Comparison of ENCODE assay signal across 8 cellular contexts in the genomic region with DNA sequence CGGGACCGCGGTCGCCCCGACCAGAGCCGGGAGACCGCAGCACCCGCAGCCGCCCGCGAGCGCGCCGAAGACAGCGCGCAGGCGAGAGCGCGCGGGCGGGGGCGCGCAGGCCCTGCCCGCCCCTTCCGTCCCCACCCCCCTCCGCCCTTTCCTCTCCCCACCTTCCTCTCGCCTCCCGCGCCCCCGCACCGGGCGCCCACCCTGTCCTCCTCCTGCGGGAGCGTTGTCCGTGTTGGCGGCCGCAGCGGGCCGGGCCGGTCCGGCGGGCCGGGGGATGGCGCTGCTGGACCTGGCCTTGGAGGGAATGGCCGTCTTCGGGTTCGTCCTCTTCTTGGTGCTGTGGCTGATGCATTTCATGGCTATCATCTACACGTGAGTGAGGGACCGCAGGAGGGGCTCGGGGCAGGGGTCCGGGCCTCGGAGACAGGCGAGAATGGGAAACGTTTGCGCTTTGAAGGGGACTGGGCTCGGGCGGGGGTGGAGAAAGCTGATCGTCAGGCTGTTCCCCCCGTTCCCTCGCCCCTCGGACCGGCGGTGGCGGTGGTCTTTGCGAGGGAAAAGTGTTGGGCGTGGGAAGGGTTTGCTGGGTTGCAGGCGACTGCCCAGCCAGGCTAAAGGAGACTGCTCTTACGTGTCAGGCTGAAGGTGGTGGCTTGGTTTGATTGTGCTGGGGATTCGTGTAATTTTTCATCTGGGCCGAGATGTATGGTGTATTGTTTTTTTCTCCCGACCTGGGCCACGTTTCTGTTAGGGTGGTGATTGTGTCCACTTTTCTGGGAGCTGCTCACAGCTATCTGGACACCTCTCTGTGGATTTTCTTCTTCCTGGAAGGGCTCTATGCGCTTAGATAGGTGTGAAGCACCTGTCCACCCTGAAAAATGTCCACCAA. TPM values are rescaled to one million over a fixed set of nuclear protein-coding genes. Genes with fewer than 3 reads are reported as not detected.
DNase-seq lines count a peak whose midpoint lies in the region; ATAC-seq, FAIRE-seq and TF ChIP-seq lines count a peak whose summit lies in the region.

No MANE protein-coding gene starts in this region.

- no peak; the same call in 1 of the 2 replicates for TF ChIP-seq POLR2A in GM12878 (IDR thresholded peaks at IDR 0.05; ENCODE audit: low read depth, low read length)

- H3K4me1 ChIP-seq in GM12878 (ENCODE audit: control insufficient read depth, insufficient read depth, low read length), result peaks cover under 1% of the 10 kb centered on the region; the same call in 1 of the 2 replicates
- peaks cover 15% of the 10 kb centered on the region for H3K4me1 ChIP-seq in iPS-18a (ENCODE audit: control insufficient read depth, low read depth, low read length)

- H3K27me3 ChIP-seq in GM12878 (replicated peaks in 1 of 2; ENCODE audit: control insufficient read depth in 2 of 2, insufficient read depth in 2 of 2, low read length in 1 of 2) (no peaks in the 10 kb centered on the region), iPS-18a (ENCODE audit: control insufficient read depth, insufficient read depth, low read length) (no peaks in the 10 kb centered on the region)

- H3K4me3 ChIP-seq in GM12878 (peak overlapping the region; percentile 80), iPS-18a (ENCODE audit: low read length) (peak overlapping the region; percentile 82), skin epidermis (peak overlapping the region; percentile 79 to 98 (median 89))

- H2AFZ ChIP-seq in GM12878 (ENCODE audit: control insufficient read depth, low read depth, low read length), result peak overlapping the region; percentile 12

- DNase-seq in COLO829 (ENCODE audit: low spot score), result peak; percentile 40
- DNase-seq in SK-N-DZ (ENCODE audit: low spot score), result peak; percentile 71
- DNase-seq in GM12878 (ENCODE audit: low read depth, low spot score), result no peak
- DNase-seq in kidney glomerular epithelial cell (lab: John Stamatoyannopoulos, UW), result no peak

- in situ Hi-C loops in GM12878 (cut with MboI), result no loop called here

- SMC1A ChIA-PET in GM12878 (lab: Charles Lee; ENCODE audit: uncharacterized antibody, unreplicated experiment), result interaction anchor here (0.7 to 3.7 kb wide), 27 partner anchors 10 to 483 kb away, joined by 3 to 26 read pairs (median 4); a partner anchor contains a TSS

- H3K27ac ChIP-seq in GM12878 (ENCODE audit: control insufficient read depth, insufficient read depth) (peak overlapping the region; percentile 93), iPS-18a (ENCODE audit: low read length) (no peak overlapping the region), skin epidermis (peak overlapping the region; percentile 76 to 99 (median 96))

- H3K9me3 ChIP-seq in GM12878 (replicated peaks; ENCODE audit: control insufficient read depth, insufficient read depth, low read length) (peaks cover 2% of the 10 kb centered on the region; the same call in 2 of the 3 replicates), iPS-18a (ENCODE audit: control insufficient read depth, low read depth, low read length) (no peaks in the 10 kb centered on the region)

- H4K20me1 ChIP-seq in GM12878 (ENCODE audit: control insufficient read depth, insufficient read depth), result no peaks in the 10 kb centered on the region; the same call in 1 of the 2 replicates

- WGBS in GM12878 (ENCODE audit: insufficient coverage, insufficient replicate concordance, low lambda C conversion rate, missing lambda C conversion rate), result 1% methylated on average over 46 of the region's 73 CpGs

- H3K4me2 ChIP-seq in GM12878 (ENCODE audit: control insufficient read depth, insufficient read depth), result peak overlapping the region; percentile 54

- H3K36me3 ChIP-seq in GM12878 (ENCODE audit: control insufficient read depth in 2 of 2, insufficient read depth in 2 of 2, low read length in 1 of 2), result peaks cover 0 to 7% of the 10 kb centered on the region in 2 experiments; a peak in 2 of 4 replicates
- no peaks in the 10 kb centered on the region for H3K36me3 ChIP-seq in iPS-18a (ENCODE audit: control insufficient read depth, low read depth, low read length)

- H3K9ac ChIP-seq in GM12878 (ENCODE audit: control insufficient read depth, insufficient read depth, low read length) (peak overlapping the region; percentile 72), iPS-18a (ENCODE audit: low read length) (peak overlapping the region; percentile 69)

- TSS peak; percentile 68 for BruUV-seq in GM12878 (replicated peaks; lab: Mats Ljungman, UMichigan)

- POLR2A ChIA-PET in GM12878 (lab: Charles Lee), result interaction anchor here (0.6 to 2.2 kb wide), 25 partner anchors 9 to 190 kb away, joined by 3 to 9 read pairs (median 5); no protein-coding TSS in a partner anchor

- intact Hi-C loops in GM12878 (cut with micrococcal nuclease; ENCODE audit: unreplicated experiment), result loop anchor here (2.0 to 5.0 kb wide), 3 partner anchors 88 to 435 kb away; a partner anchor contains a TSS

- RAD21 ChIA-PET in GM12878 (lab: Charles Lee; ENCODE audit: unreplicated experiment), result interaction anchor here (0.6 to 3.4 kb wide), 41 partner anchors 11 to 236 kb away, joined by 3 to 26 read pairs (median 5); a partner anchor contains a TSS

- ATAC-seq in GM19372 (IDR thresholded peaks at IDR 0.05; ENCODE audit: low read depth, unreplicated experiment), result peak; percentile 43
- peak; percentile 57 for ATAC-seq in HG03439 (IDR thresholded peaks at IDR 0.05; ENCODE audit: unreplicated experiment)
- ATAC-seq in GM12878, result peak; percentile 36

- TF ChIP-seq CTCF in GM12878 (IDR thresholded peaks at IDR 0.05 in 2 of 3, conservative IDR thresholded peaks at IDR 0.05 in 1 of 3; ENCODE audit: control insufficient read depth in 2 of 3, extremely low read depth in 1 of 3, insufficient read depth in 1 of 3, low read depth in 3 of 3, low read length in 3 of 3), result peak in 1 of 3 experiments; percentile 30; a peak in 2 of 6 replicates

- peak; percentile 28; the same call in 1 of the 2 replicates for TF ChIP-seq RAD21 in GM12878 (IDR thresholded peaks at IDR 0.05; ENCODE audit: insufficient read depth, low read depth, low read length)

- TF ChIP-seq EP300 in GM12878 (IDR thresholded peaks at IDR 0.05; ENCODE audit: borderline replicate concordance in 1 of 2, control insufficient read depth in 1 of 2, low read depth in 2 of 2, low read length in 2 of 2), result no peak

- H3K79me2 ChIP-seq in GM12878 (ENCODE audit: control insufficient read depth, insufficient read depth, low read length), result peaks cover 60% of the 10 kb centered on the region

- FAIRE-seq in GM12878 (lab: Jason Lieb, UNC), result no peak

- CTCF ChIA-PET in GM12878 (lab: Yijun Ruan, JAX), result interaction anchor here (0.7 to 2.9 kb wide), 15 partner anchors 11 to 187 kb away, joined by 3 to 13 read pairs (median 4); no protein-coding TSS in a partner anchor

TF ChIP-seq in GM12878, 131 proteins besides CTCF, POLR2A, EP300 and RAD21 (continues in another document):
- no peak; the same call in 1 of the 2 replicates for TF ChIP-seq LARP7 (IDR thresholded peaks at IDR 0.05)
- TF ChIP-seq TCF7 (IDR thresholded peaks at IDR 0.05; ENCODE audit: borderline replicate concordance), result no peak
- TF ChIP-seq, protein P1, sequence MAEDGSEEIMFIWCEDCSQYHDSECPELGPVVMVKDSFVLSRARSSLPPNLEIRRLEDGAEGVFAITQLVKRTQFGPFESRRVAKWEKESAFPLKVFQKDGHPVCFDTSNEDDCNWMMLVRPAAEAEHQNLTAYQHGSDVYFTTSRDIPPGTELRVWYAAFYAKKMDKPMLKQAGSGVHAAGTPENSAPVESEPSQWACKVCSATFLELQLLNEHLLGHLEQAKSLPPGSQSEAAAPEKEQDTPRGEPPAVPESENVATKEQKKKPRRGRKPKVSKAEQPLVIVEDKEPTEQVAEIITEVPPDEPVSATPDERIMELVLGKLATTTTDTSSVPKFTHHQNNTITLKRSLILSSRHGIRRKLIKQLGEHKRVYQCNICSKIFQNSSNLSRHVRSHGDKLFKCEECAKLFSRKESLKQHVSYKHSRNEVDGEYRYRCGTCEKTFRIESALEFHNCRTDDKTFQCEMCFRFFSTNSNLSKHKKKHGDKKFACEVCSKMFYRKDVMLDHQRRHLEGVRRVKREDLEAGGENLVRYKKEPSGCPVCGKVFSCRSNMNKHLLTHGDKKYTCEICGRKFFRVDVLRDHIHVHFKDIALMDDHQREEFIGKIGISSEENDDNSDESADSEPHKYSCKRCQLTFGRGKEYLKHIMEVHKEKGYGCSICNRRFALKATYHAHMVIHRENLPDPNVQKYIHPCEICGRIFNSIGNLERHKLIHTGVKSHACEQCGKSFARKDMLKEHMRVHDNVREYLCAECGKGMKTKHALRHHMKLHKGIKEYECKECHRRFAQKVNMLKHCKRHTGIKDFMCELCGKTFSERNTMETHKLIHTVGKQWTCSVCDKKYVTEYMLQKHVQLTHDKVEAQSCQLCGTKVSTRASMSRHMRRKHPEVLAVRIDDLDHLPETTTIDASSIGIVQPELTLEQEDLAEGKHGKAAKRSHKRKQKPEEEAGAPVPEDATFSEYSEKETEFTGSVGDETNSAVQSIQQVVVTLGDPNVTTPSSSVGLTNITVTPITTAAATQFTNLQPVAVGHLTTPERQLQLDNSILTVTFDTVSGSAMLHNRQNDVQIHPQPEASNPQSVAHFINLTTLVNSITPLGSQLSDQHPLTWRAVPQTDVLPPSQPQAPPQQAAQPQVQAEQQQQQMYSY (CRISPR knock-in tag; IDR thresholded peaks at IDR 0.05), result no peak
- TF ChIP-seq SIX5 (IDR thresholded peaks at IDR 0.05; ENCODE audit: low read depth, low read length, severe bottlenecking), result no peak
- TF ChIP-seq NR2F1 (conservative IDR thresholded peaks at IDR 0.05), result 0 out of 2 replicates have a peak, but pooled peaks have one; percentile 13
- TF ChIP-seq CREB1 (IDR thresholded peaks at IDR 0.05; ENCODE audit: low read depth), result no peak
- no peak for TF ChIP-seq ZSCAN29 (IDR thresholded peaks at IDR 0.05)

RNA-seq across cellular contexts. Expression of a gene that starts 0.6 kb away (rescaled TPM):
- 33.9 and 34.5 TPM in 2 replicates for polyA plus RNA-seq in SK-N-DZ (2014; cell fraction: cytosol; rRNA removed)
- polyA plus RNA-seq in SK-N-DZ (2014; cell fraction: nucleus; rRNA removed), result 16.9 and 17.8 TPM in 2 replicates
- 287 and 299 TPM in 2 replicates for total RNA-seq in GM12878 (2013; cell fraction: nucleolus; rRNA removed)
- total RNA-seq in GM12878 (2014; rRNA removed), result 54.3 and 65.1 TPM in 2 replicates
- total RNA-seq in GM12878 (2014; rRNA removed; fragmentation: Illumina TruSeq; extraction: Trizol), result 58.3 and 59.5 TPM in 2 replicates
- 47.7 and 49.7 TPM in 2 replicates for total RNA-seq in GM12878 (2021)
- polyA plus RNA-seq in GM12878 (2011; ENCODE audit: low read depth), result 20.1 TPM
- polyA plus RNA-seq in GM12878 (2011; rRNA removed), result 96.6 and 143 TPM in 2 replicates
- polyA plus RNA-seq in GM12878 (2011; cell fraction: cytosol; rRNA removed), result 28.8 and 33.4 TPM in 2 replicates
- polyA plus RNA-seq in GM12878 (2011; cell fraction: nucleus; rRNA removed), result 44.7 and 51.1 TPM in 2 replicates
- polyA plus RNA-seq in GM12878 (2012), result 30.8 and 42.3 TPM in 2 replicates
- polyA plus RNA-seq in GM12878 (2014; fragmentation: Illumina TruSeq; extraction: Trizol), result 35.0 and 42.8 TPM in 2 replicates
- 10 to 100 TPM; 48.0 to 62.1 TPM for polyA plus RNA-seq in GM12878 (2014; fragmentation: Nextera tagmentation; extraction: Ambion mirVana)
- polyA plus RNA-seq in GM12878 (2014; rRNA removed), result 33.5 and 42.8 TPM in 2 replicates
- polyA plus RNA-seq in GM12878 (2016; fragmentation: Nextera tagmentation; extraction: Ambion mirVana), result 10 to 100 TPM; 21.7 to 30.5 TPM
- 63.0 and 82.2 TPM in 2 replicates for polyA minus RNA-seq in GM12878 (2011; rRNA and poly(A)+ RNA removed)
- 46.4 and 57.0 TPM in 2 replicates for polyA minus RNA-seq in GM12878 (2011; cell fraction: cytosol; rRNA and poly(A)+ RNA removed)
- polyA minus RNA-seq in GM12878 (2011; cell fraction: nucleus; rRNA and poly(A)+ RNA removed), result 54.2 and 77.7 TPM in 2 replicates

Comparison
In these comparisons a context has a peak if more than half of its experiments do, and no peak if none do; other contexts are left out.
1. DNase-seq: peak in COLO829 (single experiment) and SK-N-DZ (single experiment); none in GM12878 (single experiment) and kidney glomerular epithelial cell (single experiment).
2. Peak in every context shown above with its lines, with median percentiles within 50 percentile points of each other: ATAC-seq and H3K4me3 ChIP-seq.